17 cellular contexts compared by ENCODE assay signal in genomic region chr4:106320235-106320634, GRCh38. TPM values are rescaled to one million over a fixed set of nuclear protein-coding genes. Genes with fewer than 3 reads are reported as not detected.
DNase-seq lines count a peak whose midpoint lies in the region; ATAC-seq and TF ChIP-seq lines count a peak whose summit lies in the region.
"Had no signal": no experiment of that assay in that cellular context is flagged by ENCODE, and none has a peak within 500 bp of the region (broad histone marks: within the 10 kb centered on the region; RNA-seq: fewer than 3 reads in every experiment).

No MANE protein-coding gene starts in this region.

- no peaks in the 10 kb centered on the region for H3K27me3 Mint-ChIP-seq in activated CD4-positive, alpha-beta T cell treated with anti-CD3 and anti-CD28 coated beads for 36 hours
- no peaks in the 10 kb centered on the region for H3K27me3 Mint-ChIP-seq in Caco-2 (ENCODE audit: insufficient read depth, unreplicated experiment)
- H3K27me3 Mint-ChIP-seq in endothelial cell (ENCODE audit: unreplicated experiment), result no peaks in the 10 kb centered on the region
- H3K27me3 Mint-ChIP-seq in neural crest cell (ENCODE audit: low read depth), result no peaks in the 10 kb centered on the region
- H3K27me3 Mint-ChIP-seq: CD4-positive, alpha-beta T cell; IgD-negative memory B cell had no signal

- intact Hi-C loops in activated CD4-positive, alpha-beta T cell treated with anti-CD3 and anti-CD28 coated beads for 36 hours (cut with DNase I, micrococcal nuclease), result no loop called here
- intact Hi-C loops in Caco-2 (cut with micrococcal nuclease; ENCODE audit: unreplicated experiment), result no loop called here

- ATAC-seq in activated CD4-positive, alpha-beta T cell treated with anti-CD3 and anti-CD28 coated beads for 36 hours, result no peak
- ATAC-seq: A549 had no signal

- TF ChIP-seq CTCF in Caco-2 (IDR thresholded peaks at IDR 0.05; ENCODE audit: insufficient read depth in 1 of 2, low read depth in 1 of 2, low read length in 1 of 2, severe bottlenecking in 1 of 2, unreplicated experiment in 1 of 2), result no peak
- TF ChIP-seq CTCF in endothelial cell (IDR thresholded peaks at IDR 0.05; ENCODE audit: unreplicated experiment), result no peak
- TF ChIP-seq CTCF in neural crest cell (conservative IDR thresholded peaks at IDR 0.05), result no peak

- CTCF ChIA-PET in activated CD4-positive, alpha-beta T cell treated with anti-CD3 and anti-CD28 coated beads for 36 hours (lab: Charles Lee), result interaction anchor here (0.6 to 1.3 kb wide), 3 partner anchors 8 to 10 kb away, joined by 3 to 7 read pairs (median 3); no protein-coding TSS in a partner anchor
- CTCF ChIA-PET in Caco-2 (lab: Charles Lee), result no interaction called here

- H3K4me1 ChIP-seq in Caco-2, result peaks cover 39% of the 10 kb centered on the region

- no TSS peak for BruUV-seq in Caco-2 (replicated peaks; lab: Mats Ljungman, UMichigan)

- no peak overlapping the region for H3K4me3 ChIP-seq in Caco-2 (ENCODE audit: low read depth, low read length)
- H3K4me3 ChIP-seq: A549, HAP-1 had no signal

- no peaks in the 10 kb centered on the region for H3K36me3 ChIP-seq in Caco-2 (ENCODE audit: control insufficient read depth, insufficient read depth, low read length)
- H3K36me3 ChIP-seq: HAP-1 had no signal

- H3K9me3 Mint-ChIP-seq in activated CD4-positive, alpha-beta T cell treated with anti-CD3 and anti-CD28 coated beads for 36 hours (ENCODE audit: low read depth), result no peaks in the 10 kb centered on the region
- no peaks in the 10 kb centered on the region for H3K9me3 Mint-ChIP-seq in Caco-2 (ENCODE audit: unreplicated experiment)
- H3K9me3 Mint-ChIP-seq in endothelial cell (ENCODE audit: unreplicated experiment), result no peaks in the 10 kb centered on the region
- H3K9me3 Mint-ChIP-seq in neural crest cell, result no peaks in the 10 kb centered on the region
- H3K9me3 Mint-ChIP-seq: CD4-positive, alpha-beta T cell had no signal

- POLR2A ChIA-PET in activated CD4-positive, alpha-beta T cell treated with anti-CD3 and anti-CD28 coated beads for 36 hours (lab: Charles Lee), result interaction anchor here (0.5 kb wide), 1 partner anchor 12 kb away, joined by 3 read pairs; no protein-coding TSS in a partner anchor
- POLR2A ChIA-PET in Caco-2 (lab: Charles Lee), result no interaction called here

- peaks cover 26% of the 10 kb centered on the region for H3K36me3 Mint-ChIP-seq in activated CD4-positive, alpha-beta T cell treated with anti-CD3 and anti-CD28 coated beads for 36 hours (ENCODE audit: low read depth)
- H3K36me3 Mint-ChIP-seq in Caco-2 (ENCODE audit: insufficient read depth, unreplicated experiment) (peaks cover 36% of the 10 kb centered on the region), endothelial cell (ENCODE audit: low read depth, unreplicated experiment) (peaks cover 12% of the 10 kb centered on the region), neural crest cell (ENCODE audit: low read depth) (peaks cover 13% of the 10 kb centered on the region)

- peak overlapping the region; percentile 31 for H3K27ac Mint-ChIP-seq in activated CD4-positive, alpha-beta T cell treated with anti-CD3 and anti-CD28 coated beads for 36 hours
- no peak overlapping the region for H3K27ac Mint-ChIP-seq in Caco-2 (ENCODE audit: unreplicated experiment)
- no peak overlapping the region for H3K27ac Mint-ChIP-seq in endothelial cell (ENCODE audit: unreplicated experiment)
- no peak overlapping the region for H3K27ac Mint-ChIP-seq in neural crest cell (ENCODE audit: unreplicated experiment)
- H3K27ac Mint-ChIP-seq: CD4-positive, alpha-beta T cell had no signal

- peaks cover 40% of the 10 kb centered on the region for H3K4me1 Mint-ChIP-seq in activated CD4-positive, alpha-beta T cell treated with anti-CD3 and anti-CD28 coated beads for 36 hours
- H3K4me1 Mint-ChIP-seq in Caco-2 (ENCODE audit: low read depth, unreplicated experiment) (peaks cover 5% of the 10 kb centered on the region), endothelial cell (ENCODE audit: unreplicated experiment) (peaks cover 3% of the 10 kb centered on the region), neural crest cell (peaks cover 8% of the 10 kb centered on the region)

- H3K4me3 Mint-ChIP-seq in activated CD4-positive, alpha-beta T cell treated with anti-CD3 and anti-CD28 coated beads for 36 hours, result no peak overlapping the region
- H3K4me3 Mint-ChIP-seq in Caco-2 (ENCODE audit: unreplicated experiment) (peak overlapping the region; percentile 37), endothelial cell (ENCODE audit: unreplicated experiment) (peak overlapping the region; percentile 71), neural crest cell (peak overlapping the region; percentile 3)
- H3K4me3 Mint-ChIP-seq: CD4-positive, alpha-beta T cell had no signal

- no peaks in the 10 kb centered on the region for H3K9me3 ChIP-seq in Caco-2
- H3K9me3 ChIP-seq: A549, HAP-1 had no signal

- DNase-seq in activated CD4-positive, alpha-beta T cell treated with anti-CD3 and anti-CD28 coated beads for 36 hours, result no peak
- DNase-seq in activated CD4-positive, alpha-beta T cell treated with anti-CD3 and anti-CD28 coated beads, Interleukin-2, amount 50 U/mL, for 4 hours, result no peak
- no peak for DNase-seq in Caco-2
- no peak for DNase-seq in endothelial cell (ENCODE audit: low spot score)
- no peak for DNase-seq in neural crest cell (ENCODE audit: low read depth, low spot score)
- no peak for DNase-seq in activated naive CD4-positive, alpha-beta T cell (lab: John Stamatoyannopoulos, UW)
- DNase-seq in stimulated activated CD4-positive, alpha-beta T cell treated with anti-CD3 and anti-CD28 coated beads, Interleukin-4, amount 100 ng/mL, for 1 hour, result no peak
- DNase-seq: AML-193; Calu3; CD4-positive, alpha-beta T cell; DMS79 treated with DMSO at 0.1 percent for 48 hours; GF-D8 had no signal

- no peaks in the 10 kb centered on the region for H3K27me3 ChIP-seq in Caco-2 (replicated peaks; ENCODE audit: control insufficient read depth, insufficient read depth, low read length)

RNA-seq across cellular contexts. Expression of gene AIMP1, which starts 3.9 kb away (rescaled TPM):
- total RNA-seq in activated CD4-positive, alpha-beta T cell treated with anti-CD3 and anti-CD28 coated beads for 36 hours, result 10 to 100 TPM; 41.9 to 69.5 TPM
- 130 and 143 TPM in 2 replicates for total RNA-seq in Caco-2 (2022)
- total RNA-seq in endothelial cell (ENCODE audit: unreplicated experiment), result 25.4 TPM
- total RNA-seq in neural crest cell, result 32.2 and 34.3 TPM in 2 replicates

RNA-seq across cellular contexts. Expression of gene TBCK, which starts 4.2 kb away (rescaled TPM):
- 10 to 100 TPM; 22.5 to 25.1 TPM for total RNA-seq in activated CD4-positive, alpha-beta T cell treated with anti-CD3 and anti-CD28 coated beads for 36 hours
- total RNA-seq in Caco-2 (2022), result 51.1 and 58.7 TPM in 2 replicates
- 48.6 TPM for total RNA-seq in endothelial cell (ENCODE audit: unreplicated experiment)
- 42.0 and 47.6 TPM in 2 replicates for total RNA-seq in neural crest cell

RNA-seq across cellular contexts. Expression of gene GIMD1, which starts 48.3 kb away (rescaled TPM):
- not detected for total RNA-seq in activated CD4-positive, alpha-beta T cell treated with anti-CD3 and anti-CD28 coated beads for 36 hours
- 0.35 TPM in 1 of 2 replicates, not detected in the other for total RNA-seq in Caco-2 (2022)
- total RNA-seq in endothelial cell (ENCODE audit: unreplicated experiment), result not detected
- total RNA-seq in neural crest cell, result not detected in 2 replicates
- total RNA-seq: Calu3; CD4-positive, alpha-beta T cell; H4; HT1080 had no signal
